Comparison of ENCODE assay signal across 8 cellular contexts in the genomic region with DNA sequence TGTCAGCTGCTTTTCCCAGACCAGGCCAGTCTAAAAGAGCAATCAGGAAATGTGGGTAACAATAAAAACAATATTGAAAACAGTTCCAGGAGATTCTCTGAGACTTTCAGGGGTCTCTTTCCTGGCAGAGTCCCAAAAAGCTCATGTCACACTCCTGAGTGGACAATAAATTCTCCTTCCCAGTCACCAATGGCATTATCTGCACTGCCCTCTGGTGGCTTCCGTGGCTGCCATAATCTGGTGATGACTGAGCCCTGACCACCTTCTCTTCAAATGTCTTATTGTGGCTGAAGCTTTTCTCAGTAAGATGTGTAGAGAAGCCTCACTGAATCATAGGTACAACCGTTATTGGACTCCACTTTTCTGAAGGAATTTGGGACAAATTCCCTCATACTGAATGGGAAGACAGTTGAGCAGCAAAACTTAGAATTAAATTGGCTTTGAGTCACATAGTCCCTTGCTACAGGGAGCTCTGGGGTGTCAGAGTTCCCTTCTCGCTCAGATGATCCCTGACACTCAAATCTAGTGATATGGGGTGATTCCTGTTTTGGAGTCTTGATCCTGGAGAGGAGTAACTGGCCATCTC. TPM values are rescaled to one million over a fixed set of nuclear protein-coding genes. Genes with fewer than 3 reads are reported as not detected.
A peak's percentile ranks its signal among the peaks of the same experiment; 100 is the strongest.
DNase-seq lines count a peak whose midpoint lies in the region; ATAC-seq, FAIRE-seq and TF ChIP-seq lines count a peak whose summit lies in the region.

No MANE protein-coding gene starts in this region.

- no peak overlapping the region for H3K27ac Mint-ChIP-seq in activated CD8-positive, alpha-beta T cell treated with anti-CD3 and anti-CD28 coated beads, Interleukin-2, amount 10 ng/mL, durations not matched to agents 7 days and 5 days
- no peak overlapping the region for H3K27ac Mint-ChIP-seq in mesothelial cell of epicardium

- peaks cover 38% of the 10 kb centered on the region for H3K27me3 Mint-ChIP-seq in activated CD8-positive, alpha-beta T cell treated with anti-CD3 and anti-CD28 coated beads, Interleukin-2, amount 10 ng/mL, durations not matched to agents 7 days and 5 days (ENCODE audit: low read depth)
- H3K27me3 Mint-ChIP-seq in mesothelial cell of epicardium (ENCODE audit: low read depth) = peaks cover 38% of the 10 kb centered on the region

- no peaks in the 10 kb centered on the region for H3K36me3 Mint-ChIP-seq in activated CD8-positive, alpha-beta T cell treated with anti-CD3 and anti-CD28 coated beads, Interleukin-2, amount 10 ng/mL, durations not matched to agents 7 days and 5 days (ENCODE audit: low read depth)
- H3K36me3 Mint-ChIP-seq in mesothelial cell of epicardium = no peaks in the 10 kb centered on the region

- no peak overlapping the region for H3K4me3 Mint-ChIP-seq in activated CD8-positive, alpha-beta T cell treated with anti-CD3 and anti-CD28 coated beads, Interleukin-2, amount 10 ng/mL, durations not matched to agents 7 days and 5 days
- no peak overlapping the region for H3K4me3 Mint-ChIP-seq in mesothelial cell of epicardium

- TF ChIP-seq CTCF in D721Med (IDR thresholded peaks at IDR 0.05; ENCODE audit: insufficient read depth, missing control alignments) (peak; percentile 41), LNCAP (IDR thresholded peaks at IDR 0.05) (peak; percentile 66), mesothelial cell of epicardium (IDR thresholded peaks at IDR 0.05; ENCODE audit: unreplicated experiment) (no peak)

- ATAC-seq in GM19463 (IDR thresholded peaks at IDR 0.05; ENCODE audit: unreplicated experiment) = peak; percentile 63
- ATAC-seq in activated CD8-positive, alpha-beta T cell treated with anti-CD3 and anti-CD28 coated beads, Interleukin-2, amount 10 ng/mL, durations not matched to agents 7 days and 5 days = no peak

- DNase-seq in D721Med (ENCODE audit: insufficient read length, low spot score) (no peak), globus pallidus (ENCODE audit: low spot score) (peak; percentile 40), NCI-H128 (lab: John Stamatoyannopoulos, UW; ENCODE audit: unreplicated experiment) (no peak), mesothelial cell of epicardium (ENCODE audit: low spot score in 2 of 2, unreplicated experiment in 2 of 2) (no peak)
- DNase-seq in activated CD8-positive, alpha-beta T cell treated with anti-CD3 and anti-CD28 coated beads, Interleukin-2, amount 10 ng/mL, durations not matched to agents 7 days and 5 days = peak; percentile 53
- peak; percentile 5 to 6 for DNase-seq in stimulated activated CD4-positive, alpha-beta T cell treated with anti-CD3 and anti-CD28 coated beads, Interleukin-12 subunit alpha, Interleukin-12 subunit beta, amount 100 ng/mL, for 24 hours (ENCODE audit: low read depth in 2 of 2)

- no peak for FAIRE-seq in D721Med (lab: Jason Lieb, UNC)

- CTCF ChIA-PET in activated CD8-positive, alpha-beta T cell treated with anti-CD3 and anti-CD28 coated beads, Interleukin-2, amount 10 ng/mL, durations not matched to agents 7 days and 5 days (lab: Charles Lee) = interaction anchor here (0.7 to 2.5 kb wide), 8 partner anchors 9 to 683 kb away, joined by 3 to 15 read pairs (median 4); no protein-coding TSS in a partner anchor

- H3K9me3 Mint-ChIP-seq in activated CD8-positive, alpha-beta T cell treated with anti-CD3 and anti-CD28 coated beads, Interleukin-2, amount 10 ng/mL, durations not matched to agents 7 days and 5 days (ENCODE audit: insufficient read depth) = no peaks in the 10 kb centered on the region
- no peaks in the 10 kb centered on the region for H3K9me3 Mint-ChIP-seq in mesothelial cell of epicardium

- POLR2A ChIA-PET in activated CD8-positive, alpha-beta T cell treated with anti-CD3 and anti-CD28 coated beads, Interleukin-2, amount 10 ng/mL, durations not matched to agents 7 days and 5 days (lab: Charles Lee) = no interaction called here

- no peaks in the 10 kb centered on the region for H3K4me1 Mint-ChIP-seq in activated CD8-positive, alpha-beta T cell treated with anti-CD3 and anti-CD28 coated beads, Interleukin-2, amount 10 ng/mL, durations not matched to agents 7 days and 5 days (ENCODE audit: low read depth)
- no peaks in the 10 kb centered on the region for H3K4me1 Mint-ChIP-seq in mesothelial cell of epicardium

RNA-seq across cellular contexts. Expression of a gene that starts 24.4 kb away (rescaled TPM):
- total RNA-seq in activated CD8-positive, alpha-beta T cell treated with anti-CD3 and anti-CD28 coated beads, Interleukin-2, amount 10 ng/mL, durations not matched to agents 7 days and 5 days = 1 to 10 TPM; 1.8 to 2.3 TPM
- total RNA-seq in mesothelial cell of epicardium = 7.1 to 8.3 TPM (median 8.1 TPM) in 3 replicates

Comparison
In these comparisons a context has a peak if more than half of its experiments do, and no peak if none do; other contexts are left out.
1. DNase-seq: peak in activated CD8-positive, alpha-beta T cell treated with anti-CD3 and anti-CD28 coated beads, Interleukin-2, amount 10 ng/mL, durations not matched to agents 7 days and 5 days (single experiment), globus pallidus (single experiment) and stimulated activated CD4-positive, alpha-beta T cell treated with anti-CD3 and anti-CD28 coated beads, Interleukin-12 subunit alpha, Interleukin-12 subunit beta, amount 100 ng/mL, for 24 hours (2 of 2); none in D721Med (single experiment), NCI-H128 (single experiment) and mesothelial cell of epicardium (0 of 2).